ENCODE assay signal across 18 cellular contexts in genomic region chr2:219409619-219410018, GRCh38. TPM values are rescaled to one million over a fixed set of nuclear protein-coding genes. Genes with fewer than 3 reads are reported as not detected.
"Had no signal": no experiment of that assay in that cellular context is flagged by ENCODE, and none has a peak within 500 bp of the region (broad histone marks: within the 10 kb centered on the region; RNA-seq: fewer than 3 reads in every experiment).

No MANE protein-coding gene starts in this region.

- H3K27ac Mint-ChIP-seq: activated CD8-positive, alpha-beta T cell treated with anti-CD3 and anti-CD28 coated beads for 36 hours; activated naive CD8-positive, alpha-beta T cell treated with anti-CD3 and anti-CD28 coated beads, Interleukin-2, amount 50 U/mL, for 24 hours; stimulated activated naive B cell treated with anti-CD40 and anti-IgM and Interleukin-4, amounts not matched to agents 10 μg/mL and 1 μg/mL and 100 μg/mL, for 72 hours; T-cell had no signal

- ATAC-seq: activated CD8-positive, alpha-beta T cell treated with anti-CD3 and anti-CD28 coated beads for 36 hours; activated naive CD8-positive, alpha-beta T cell treated with anti-CD3 and anti-CD28 coated beads, Interleukin-2, amount 50 U/mL, for 24 hours; sciatic nerve; stimulated activated naive B cell treated with anti-CD40 and anti-IgM and Interleukin-4, amounts not matched to agents 10 μg/mL and 1 μg/mL and 100 μg/mL, for 72 hours; T-cell had no signal

- H3K4me3 Mint-ChIP-seq: activated CD8-positive, alpha-beta T cell treated with anti-CD3 and anti-CD28 coated beads for 36 hours; activated naive CD8-positive, alpha-beta T cell treated with anti-CD3 and anti-CD28 coated beads, Interleukin-2, amount 50 U/mL, for 24 hours; stimulated activated naive B cell treated with anti-CD40 and anti-IgM and Interleukin-4, amounts not matched to agents 10 μg/mL and 1 μg/mL and 100 μg/mL, for 72 hours; T-cell had no signal

- H3K27ac ChIP-seq: neutrophil, SK-N-MC had no signal

- H3K4me1 Mint-ChIP-seq: activated naive CD8-positive, alpha-beta T cell treated with anti-CD3 and anti-CD28 coated beads, Interleukin-2, amount 50 U/mL, for 24 hours; stimulated activated naive B cell treated with anti-CD40 and anti-IgM and Interleukin-4, amounts not matched to agents 10 μg/mL and 1 μg/mL and 100 μg/mL, for 72 hours; T-cell had no signal

- H3K4me3 ChIP-seq: SK-N-MC had no signal

- DNase-seq: activated CD4-positive, alpha-beta T cell treated with anti-CD3 and anti-CD28 coated beads for 4 hours; activated CD8-positive, alpha-beta memory T cell treated with anti-CD3 and anti-CD28 coated beads, Interleukin-2, amount 50 U/mL, for 48 hours; activated CD8-positive, alpha-beta T cell treated with anti-CD3 and anti-CD28 coated beads for 36 hours; activated naive CD4-positive, alpha-beta T cell treated with Interleukin-2 at 50 U/mL for 16 hours; activated naive CD8-positive, alpha-beta T cell treated with anti-CD3 and anti-CD28 coated beads, Interleukin-2, amount 50 U/mL, for 24 hours; caudate nucleus; cortex of kidney; effector memory CD4-positive, alpha-beta T cell; glutamatergic neuron; islet precursor cell; stimulated activated CD4-positive, alpha-beta T cell treated with anti-CD3 and anti-CD28 coated beads, Interleukin-2, amount 100 ng/mL, for 24 hours; stimulated activated naive B cell treated with anti-CD40 and anti-IgM and Interleukin-4, amounts not matched to agents 10 μg/mL and 1 μg/mL and 100 μg/mL, for 72 hours; T-cell; T1000 had no signal

- H3K9me3 Mint-ChIP-seq: activated naive CD8-positive, alpha-beta T cell treated with anti-CD3 and anti-CD28 coated beads, Interleukin-2, amount 50 U/mL, for 24 hours had no signal

- H3K9me3 ChIP-seq: neutrophil had no signal

- H3K36me3 Mint-ChIP-seq: T-cell had no signal

- H3K36me3 ChIP-seq: neutrophil had no signal

RNA-seq across cellular contexts. Expression of gene DES, which starts 8.6 kb away (rescaled TPM):
- total RNA-seq: activated CD8-positive, alpha-beta T cell treated with anti-CD3 and anti-CD28 coated beads for 36 hours; epithelial cell of proximal tubule had no signal
